In genomic region chr5:73709536-73710129, GRCh38 we compare ENCODE assay signal across 23 cellular contexts.
DNase-seq lines count a peak whose midpoint lies in the region; FAIRE-seq and TF ChIP-seq lines count a peak whose summit lies in the region.
"Had no signal": no experiment of that assay in that cellular context is flagged by ENCODE, and none has a peak within 500 bp of the region (broad histone marks: within the 10 kb centered on the region; RNA-seq: fewer than 3 reads in every experiment).

No MANE protein-coding gene starts in this region.

- no peak overlapping the region for H3K27ac ChIP-seq in astrocyte (ENCODE audit: low read depth, low read length)
- H3K27ac ChIP-seq: lower lobe of right lung, uterus had no signal

- H3K4me3 Mint-ChIP-seq in astrocyte (ENCODE audit: unreplicated experiment): no peak overlapping the region
- H3K4me3 Mint-ChIP-seq: activated CD4-positive, alpha-beta memory T cell treated with anti-CD3 and anti-CD28 coated beads for 36 hours; activated naive CD8-positive, alpha-beta T cell; activated T-cell treated with anti-CD3 and anti-CD28 coated beads, Interleukin-2, amount 50 U/mL, for 4 hours; CD8-positive, alpha-beta memory T cell; central memory CD8-positive, alpha-beta T cell; naive B cell; stimulated activated naive CD8-positive, alpha-beta T cell treated with anti-CD3 and anti-CD28 coated beads, Interleukin-15, amount 100 ng/mL, for 72 hours had no signal

- H3K36me3 Mint-ChIP-seq in astrocyte (ENCODE audit: low read depth, unreplicated experiment): no peaks in the 10 kb centered on the region
- H3K36me3 Mint-ChIP-seq: activated CD4-positive, alpha-beta memory T cell treated with anti-CD3 and anti-CD28 coated beads for 36 hours; activated naive CD8-positive, alpha-beta T cell; CD8-positive, alpha-beta memory T cell had no signal

- H3K9ac ChIP-seq in astrocyte (ENCODE audit: low read length): no peak overlapping the region

- no peaks in the 10 kb centered on the region for H3K4me1 ChIP-seq in astrocyte (ENCODE audit: insufficient read depth, low read length)
- H3K4me1 ChIP-seq: lower lobe of right lung, uterus had no signal

- H3K79me2 ChIP-seq in astrocyte (ENCODE audit: insufficient read depth, low read length): no peaks in the 10 kb centered on the region

- no peak overlapping the region for H3K4me2 ChIP-seq in astrocyte (ENCODE audit: low read length)

- peaks cover 13% of the 10 kb centered on the region for H3K9me3 Mint-ChIP-seq in astrocyte (ENCODE audit: unreplicated experiment)
- H3K9me3 Mint-ChIP-seq: central memory CD8-positive, alpha-beta T cell had no signal

- H3K4me1 Mint-ChIP-seq in astrocyte (ENCODE audit: low read depth, unreplicated experiment): no peaks in the 10 kb centered on the region
- H3K4me1 Mint-ChIP-seq: CD8-positive, alpha-beta memory T cell; central memory CD8-positive, alpha-beta T cell; naive B cell; stimulated activated naive CD8-positive, alpha-beta T cell treated with anti-CD3 and anti-CD28 coated beads, Interleukin-15, amount 100 ng/mL, for 72 hours had no signal

- no peak for TF ChIP-seq CTCF in astrocyte (IDR thresholded peaks at IDR 0.05; ENCODE audit: insufficient read depth, low read depth, low read length)

- H3K36me3 ChIP-seq in astrocyte (ENCODE audit: insufficient read depth, low read length): no peaks in the 10 kb centered on the region
- H3K36me3 ChIP-seq: lower lobe of right lung, uterus had no signal

- H3K27me3 ChIP-seq in astrocyte (ENCODE audit: insufficient read depth, low read length): no peaks in the 10 kb centered on the region
- H3K27me3 ChIP-seq: uterus had no signal

- FAIRE-seq in astrocyte (lab: Jason Lieb, UNC): no peak
- FAIRE-seq: frontal cortex had no signal

- peak; percentile 38 for DNase-seq in Caki2 (ENCODE audit: low read depth)
- DNase-seq in M059J (ENCODE audit: low read depth): peak; percentile 67
- DNase-seq in astrocyte (ENCODE audit: low read depth): peak; percentile 23
- DNase-seq in foreskin melanocyte: peak; percentile 9
- no peak for DNase-seq in AML-193 (lab: John Stamatoyannopoulos, UW)
- no peak for DNase-seq in putamen (ENCODE audit: low spot score)
- DNase-seq in stimulated activated CD4-positive, alpha-beta T cell treated with anti-CD3 and anti-CD28 coated beads, Interleukin-4, amount 100 ng/mL, for 24 hours: no peak
- no peak for DNase-seq in SKM-1 (lab: John Stamatoyannopoulos, UW; ENCODE audit: unreplicated experiment)
- DNase-seq: activated CD4-positive, alpha-beta memory T cell treated with anti-CD3 and anti-CD28 coated beads for 36 hours; activated T-cell treated with anti-CD3 and anti-CD28 coated beads, Interleukin-2, amount 50 U/mL, for 4 hours; CD8-positive, alpha-beta memory T cell; effector memory CD4-positive, alpha-beta T cell; lower lobe of right lung; naive B cell; NCI-H1694 treated with DMSO at 0.1 percent for 48 hours; NCI-H446 treated with DMSO at 0.1 percent for 48 hours; posterior cingulate gyrus; stimulated activated CD4-positive, alpha-beta T cell treated with anti-CD3 and anti-CD28 coated beads, Interleukin-12 subunit alpha, Interleukin-12 subunit beta, amount 100 ng/mL, for 4 hours; stimulated activated naive CD8-positive, alpha-beta T cell treated with anti-CD3 and anti-CD28 coated beads, Interleukin-15, amount 100 ng/mL, for 72 hours; uterus had no signal

- no peak overlapping the region for H2AFZ ChIP-seq in astrocyte (ENCODE audit: low read depth, low read length)

- no peak overlapping the region for H3K4me3 ChIP-seq in astrocyte (ENCODE audit: insufficient read depth, low read depth, low read length)
- H3K4me3 ChIP-seq: lower lobe of right lung, uterus had no signal

- no peak overlapping the region for H3K27ac Mint-ChIP-seq in astrocyte (ENCODE audit: unreplicated experiment)
- H3K27ac Mint-ChIP-seq: activated CD4-positive, alpha-beta memory T cell treated with anti-CD3 and anti-CD28 coated beads for 36 hours; activated naive CD8-positive, alpha-beta T cell; CD8-positive, alpha-beta memory T cell; naive B cell; stimulated activated naive CD8-positive, alpha-beta T cell treated with anti-CD3 and anti-CD28 coated beads, Interleukin-15, amount 100 ng/mL, for 72 hours had no signal

- H4K20me1 ChIP-seq in astrocyte (ENCODE audit: insufficient read depth, low read length): no peaks in the 10 kb centered on the region

- in situ Hi-C loops in Caki2 (cut with HindIII; ENCODE audit: low pct_unique_long_range_greater_than_20kb, low sequenced_read_pairs): no loop called here

- H3K9me3 ChIP-seq in astrocyte (ENCODE audit: insufficient read depth, low read depth, low read length): no peaks in the 10 kb centered on the region
- H3K9me3 ChIP-seq: lower lobe of right lung, uterus had no signal

- H3K27me3 Mint-ChIP-seq in astrocyte (ENCODE audit: low read depth, unreplicated experiment): no peaks in the 10 kb centered on the region

Comparison
In these comparisons a context has a peak if more than half of its experiments do, and no peak if none do; other contexts are left out.
1. DNase-seq: peak in Caki2 (single experiment), M059J (single experiment), astrocyte (single experiment) and foreskin melanocyte (single experiment); none in AML-193 (0 of 2), putamen (single experiment), stimulated activated CD4-positive, alpha-beta T cell treated with anti-CD3 and anti-CD28 coated beads, Interleukin-4, amount 100 ng/mL, for 24 hours (single experiment) and SKM-1 (single experiment).